Comparison of ENCODE assay signal across 15 cellular contexts in genomic region chrX:115689931-115690330, GRCh38.
A peak's percentile ranks its signal among the peaks of the same experiment; 100 is the strongest.
DNase-seq lines count a peak whose midpoint lies in the region; ATAC-seq and TF ChIP-seq lines count a peak whose summit lies in the region.
"Had no signal": no experiment of that assay in that cellular context is flagged by ENCODE, and none has a peak within 500 bp of the region (broad histone marks: within the 10 kb centered on the region; RNA-seq: fewer than 3 reads in every experiment).

No MANE protein-coding gene starts in this region.

- H3K27me3 ChIP-seq in endodermal cell (ENCODE audit: control insufficient read depth, insufficient read depth, low read length, poor library complexity, severe bottlenecking) (no peaks in the 10 kb centered on the region), uterus (no peaks in the 10 kb centered on the region), transverse colon (no peaks in the 10 kb centered on the region)
- H3K27me3 ChIP-seq: MG63 had no signal

- TF ChIP-seq POLR2A in uterus (IDR thresholded peaks at IDR 0.05) (no peak), transverse colon (IDR thresholded peaks at IDR 0.05) (no peak)

- H3K9ac ChIP-seq in endodermal cell (ENCODE audit: extremely low read depth, low read length, poor library complexity, severe bottlenecking) = no peak overlapping the region

- no peaks in the 10 kb centered on the region for H3K9me3 Mint-ChIP-seq in endodermal cell
- H3K9me3 Mint-ChIP-seq in mesothelial cell of epicardium = peaks cover 3% of the 10 kb centered on the region
- H3K9me3 Mint-ChIP-seq: dendritic cell treated with granulocyte-macrophage colony-stimulating factor and Interleukin-4, amounts not matched to agents 40 ng/mL and 50 ng/mL, for 4 days had no signal

- H3K4me1 ChIP-seq in endodermal cell (ENCODE audit: control insufficient read depth, insufficient read depth, low read length) (no peaks in the 10 kb centered on the region), uterus (no peaks in the 10 kb centered on the region), transverse colon (no peaks in the 10 kb centered on the region)
- H3K4me1 ChIP-seq: Caco-2, spleen had no signal

- ATAC-seq in HG02610 (IDR thresholded peaks at IDR 0.05; ENCODE audit: unreplicated experiment) = no peak

- intact Hi-C loops in uterus (cut with DNase I; ENCODE audit: low total_unique reads) = no loop called here
- intact Hi-C loops in transverse colon (cut with DNase I; ENCODE audit: low total_unique reads) = no loop called here

- no peak for TF ChIP-seq EP300 in transverse colon (IDR thresholded peaks at IDR 0.05; ENCODE audit: low read depth)

- H3K36me3 Mint-ChIP-seq in endodermal cell (ENCODE audit: low read depth) = no peaks in the 10 kb centered on the region
- no peaks in the 10 kb centered on the region for H3K36me3 Mint-ChIP-seq in mesothelial cell of epicardium

- 80% methylated on average over 1 to 4 of the region's 4 CpGs for whole genome bisulfite sequencing in endodermal cell (ENCODE audit: insufficient coverage in 1 of 2, insufficient read length in 1 of 2), 2 experiments
- WGBS in transverse colon (ENCODE audit: low coverage in 1 of 2), 2 donors = 54 to 61% methylated on average over 4 of the region's 4 CpGs

- H3K27ac ChIP-seq in endodermal cell (ENCODE audit: low read depth, low read length) = peak overlapping the region; percentile 83
- H3K27ac ChIP-seq in uterus = peak overlapping the region; percentile 61 to 82
- peak overlapping the region in 2 of 4 donors; percentile 24 to 31 for H3K27ac ChIP-seq in transverse colon
- H3K27ac ChIP-seq: spleen had no signal

- no peak overlapping the region for H3K4me3 Mint-ChIP-seq in endodermal cell
- peak overlapping the region; percentile 16 for H3K4me3 Mint-ChIP-seq in mesothelial cell of epicardium
- H3K4me3 Mint-ChIP-seq: activated CD4-positive, alpha-beta T cell treated with anti-CD3 and anti-CD28 coated beads for 36 hours; dendritic cell treated with granulocyte-macrophage colony-stimulating factor and Interleukin-4, amounts not matched to agents 40 ng/mL and 50 ng/mL, for 4 days had no signal

- H3K36me3 ChIP-seq in endodermal cell (ENCODE audit: control insufficient read depth, insufficient read depth, low read length) (no peaks in the 10 kb centered on the region), uterus (no peaks in the 10 kb centered on the region), transverse colon (no peaks in the 10 kb centered on the region)
- H3K36me3 ChIP-seq: MG63, spleen had no signal

- in situ Hi-C loops in transverse colon (cut with MboI; ENCODE audit: low pct_ligation_motif_present in 1 of 4, low pct_unique_long_range_greater_than_20kb in 1 of 4, low sequenced_read_pairs in 3 of 4) = no loop called here

- H3K27me3 Mint-ChIP-seq in endodermal cell (ENCODE audit: insufficient read depth) (no peaks in the 10 kb centered on the region), mesothelial cell of epicardium (ENCODE audit: low read depth) (peaks cover 5% of the 10 kb centered on the region)
- H3K27me3 Mint-ChIP-seq: activated CD4-positive, alpha-beta T cell treated with anti-CD3 and anti-CD28 coated beads for 36 hours; dendritic cell treated with granulocyte-macrophage colony-stimulating factor and Interleukin-4, amounts not matched to agents 40 ng/mL and 50 ng/mL, for 4 days had no signal

- no peak for TF ChIP-seq CTCF in endodermal cell (conservative IDR thresholded peaks at IDR 0.05)
- no peak for TF ChIP-seq CTCF in mesothelial cell of epicardium (IDR thresholded peaks at IDR 0.05; ENCODE audit: unreplicated experiment)
- no peak for TF ChIP-seq CTCF in uterus (IDR thresholded peaks at IDR 0.05)
- no peak for TF ChIP-seq CTCF in transverse colon (IDR thresholded peaks at IDR 0.05)

- peaks cover 34% of the 10 kb centered on the region for H3K4me1 Mint-ChIP-seq in endodermal cell
- H3K4me1 Mint-ChIP-seq in mesothelial cell of epicardium = peaks cover 16% of the 10 kb centered on the region
- H3K4me1 Mint-ChIP-seq: activated CD4-positive, alpha-beta T cell treated with anti-CD3 and anti-CD28 coated beads for 36 hours had no signal

- DNase-seq in M059J (ENCODE audit: low read depth) (peak; percentile 20), endodermal cell (no peak), mesothelial cell of epicardium (ENCODE audit: low spot score in 2 of 2, unreplicated experiment in 2 of 2) (no peak), uterus (no peak), transverse colon (no peak), D341Med (ENCODE audit: low spot score) (no peak)
- DNase-seq: activated effector memory CD4-positive, alpha-beta T cell treated with Interleukin-2 at 50 U/mL for 16 hours; spleen had no signal

- H3K27ac Mint-ChIP-seq in endodermal cell (peak overlapping the region; percentile 93), mesothelial cell of epicardium (peak overlapping the region; percentile 76)
- H3K27ac Mint-ChIP-seq: activated CD4-positive, alpha-beta T cell treated with anti-CD3 and anti-CD28 coated beads for 36 hours; dendritic cell treated with granulocyte-macrophage colony-stimulating factor and Interleukin-4, amounts not matched to agents 40 ng/mL and 50 ng/mL, for 4 days had no signal

- H3K9me3 ChIP-seq in endodermal cell (ENCODE audit: control insufficient read depth, low read length) = no peaks in the 10 kb centered on the region
- H3K9me3 ChIP-seq in uterus = no peaks in the 10 kb centered on the region
- no peaks in the 10 kb centered on the region for H3K9me3 ChIP-seq in transverse colon
- H3K9me3 ChIP-seq: Caco-2, MG63, mucosa of descending colon, spleen had no signal

- H3K4me3 ChIP-seq in endodermal cell (ENCODE audit: low read length) (no peak overlapping the region), uterus (no peak overlapping the region), transverse colon (no peak overlapping the region)
- H3K4me3 ChIP-seq: GM12878, MG63, mucosa of descending colon, spleen had no signal
